17 cellular contexts compared by ENCODE assay signal in the genomic region with DNA sequence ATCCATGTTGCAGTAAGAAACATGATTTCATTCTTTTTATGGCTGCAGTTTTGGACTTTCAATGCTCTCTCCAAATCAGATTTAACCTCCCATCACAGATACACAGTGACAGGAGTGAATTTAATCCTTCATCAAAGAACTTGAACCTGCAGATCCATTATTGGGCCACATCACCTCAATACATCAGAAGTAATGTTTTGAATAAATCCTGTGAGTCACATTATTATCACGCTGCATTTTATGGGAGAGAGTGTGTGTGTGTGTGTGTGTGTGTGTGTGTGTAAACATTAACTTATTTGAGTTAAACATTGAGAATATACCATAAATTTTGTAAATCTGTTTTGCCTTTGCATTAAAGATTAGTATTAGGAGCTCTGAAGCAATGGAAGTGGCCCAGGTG.
"Had no signal": no experiment of that assay in that cellular context is flagged by ENCODE, and none has a peak within 500 bp of the region (broad histone marks: within the 10 kb centered on the region; RNA-seq: fewer than 3 reads in every experiment).

No MANE protein-coding gene starts in this region.

- H3K36me3 ChIP-seq: ascending aorta, colonic mucosa, right atrium auricular region, SJSA1, thoracic aorta, upper lobe of left lung had no signal

- H3K4me3 ChIP-seq: ascending aorta, colonic mucosa, lung, right atrium auricular region, SJSA1, thoracic aorta, upper lobe of left lung had no signal

- DNase-seq: activated CD4-positive, alpha-beta T cell treated with anti-CD3 and anti-CD28 coated beads for 4 hours; activated CD8-positive, alpha-beta memory T cell treated with anti-CD3 and anti-CD28 coated beads, Interleukin-2, amount 50 U/mL, for 4 hours; activated gamma-delta T cell treated with Interleukin-2 at 50 U/mL for 16 hours; colonic mucosa; foreskin melanocyte; occipital lobe; posterior cingulate gyrus; upper lobe of left lung had no signal

- H3K27ac Mint-ChIP-seq: activated T-helper 1 cell treated with anti-CD3 and anti-CD28 coated beads, Interleukin-12 subunit alpha, Interleukin-12 subunit beta, Interleukin-2, Interleukin-4 antibody, amounts not matched to agents 30 ng/mL and 10 ng/mL and 1 ng/mL, durations not matched to agents 14 hours and 24 hours and 36 hours had no signal

- FAIRE-seq: keratinocyte had no signal

- H3K27me3 ChIP-seq: ascending aorta, colonic mucosa, right atrium auricular region, SJSA1, upper lobe of left lung had no signal

- H3K27me3 Mint-ChIP-seq: central memory CD8-positive, alpha-beta T cell had no signal

- H3K9me3 ChIP-seq: ascending aorta, colonic mucosa, right atrium auricular region, SJSA1, thoracic aorta, upper lobe of left lung had no signal

- H3K9me3 Mint-ChIP-seq: activated T-helper 1 cell treated with anti-CD3 and anti-CD28 coated beads, Interleukin-12 subunit alpha, Interleukin-12 subunit beta, Interleukin-2, Interleukin-4 antibody, amounts not matched to agents 30 ng/mL and 10 ng/mL and 1 ng/mL, durations not matched to agents 14 hours and 24 hours and 36 hours; central memory CD8-positive, alpha-beta T cell had no signal

- H3K4me3 Mint-ChIP-seq: activated T-helper 1 cell treated with anti-CD3 and anti-CD28 coated beads, Interleukin-12 subunit alpha, Interleukin-12 subunit beta, Interleukin-2, Interleukin-4 antibody, amounts not matched to agents 30 ng/mL and 10 ng/mL and 1 ng/mL, durations not matched to agents 14 hours and 24 hours and 36 hours; central memory CD8-positive, alpha-beta T cell had no signal

- H3K4me1 ChIP-seq: colonic mucosa had no signal

- ATAC-seq: left lobe of liver had no signal

- H3K27ac ChIP-seq: ascending aorta, colonic mucosa, right atrium auricular region, SJSA1, thoracic aorta, upper lobe of left lung had no signal
